ENCODE assay signal across 8 cellular contexts in the genomic region with DNA sequence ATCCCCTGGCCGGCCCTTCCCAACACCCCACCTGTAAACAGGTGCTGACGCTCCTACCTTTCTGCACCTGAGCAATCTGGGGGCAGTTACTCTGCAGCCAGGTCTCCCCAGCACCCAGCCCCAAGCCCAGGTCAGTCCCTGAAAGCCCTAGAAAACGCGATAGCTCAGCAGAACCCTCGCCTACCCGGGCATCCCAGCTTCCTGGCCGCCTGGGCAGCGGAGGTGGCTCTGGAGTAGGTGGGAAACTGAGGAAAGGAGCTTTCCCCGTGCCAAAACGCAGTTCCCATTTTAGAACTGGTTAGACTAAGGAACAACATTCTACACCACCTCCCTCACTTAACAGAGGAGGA. TPM values are rescaled to one million over a fixed set of nuclear protein-coding genes. Genes with fewer than 3 reads are reported as not detected.
DNase-seq lines count a peak whose midpoint lies in the region; ATAC-seq and TF ChIP-seq lines count a peak whose summit lies in the region.

No MANE protein-coding gene starts in this region.

- no peaks in the 10 kb centered on the region for H3K36me3 Mint-ChIP-seq in activated naive CD4-positive, alpha-beta T cell treated with anti-CD3 and anti-CD28 coated beads for 36 hours (ENCODE audit: low read depth)
- H3K36me3 Mint-ChIP-seq in stimulated activated effector memory CD8-positive, alpha-beta T cell treated with anti-CD3 and anti-CD28 coated beads, Interleukin-12 subunit alpha, Interleukin-12 subunit beta, amount 100 ng/mL, for 72 hours, result peaks cover 12% of the 10 kb centered on the region

- no peak overlapping the region for H3K9ac ChIP-seq in iPS-18a (ENCODE audit: low read length)

- POLR2A ChIA-PET in HEK293 (lab: Yijun Ruan, JAX), result interaction anchor here (0.8 to 1.3 kb wide), 2 partner anchors 117 to 124 kb away, joined by 3 to 4 read pairs; a partner anchor contains a TSS

- H3K9me3 ChIP-seq in HEK293 (ENCODE audit: control insufficient read depth, insufficient read depth, low read depth, low read length) (no peaks in the 10 kb centered on the region), iPS-18a (ENCODE audit: control insufficient read depth, low read depth, low read length) (no peaks in the 10 kb centered on the region)

- H3K36me3 ChIP-seq in HEK293 (ENCODE audit: control insufficient read depth in 2 of 2, insufficient read depth in 1 of 2, low read length in 2 of 2), result no peaks in the 10 kb centered on the region
- H3K36me3 ChIP-seq in iPS-18a (ENCODE audit: control insufficient read depth, low read depth, low read length), result no peaks in the 10 kb centered on the region

- H3K27ac Mint-ChIP-seq in activated naive CD4-positive, alpha-beta T cell treated with anti-CD3 and anti-CD28 coated beads for 36 hours, result no peak overlapping the region
- peak overlapping the region; percentile 87 for H3K27ac Mint-ChIP-seq in stimulated activated effector memory CD8-positive, alpha-beta T cell treated with anti-CD3 and anti-CD28 coated beads, Interleukin-12 subunit alpha, Interleukin-12 subunit beta, amount 100 ng/mL, for 72 hours

- CTCF ChIA-PET in HEK293 (lab: Yijun Ruan, JAX), result interaction anchor here (0.6 to 2.7 kb wide), 8 partner anchors 15 to 118 kb away, joined by 3 to 21 read pairs (median 4); a partner anchor contains a TSS
- CTCF ChIA-PET in activated naive CD4-positive, alpha-beta T cell treated with anti-CD3 and anti-CD28 coated beads for 36 hours (lab: Charles Lee), result interaction anchor here (0.9 to 2.0 kb wide), 4 partner anchors 14 to 162 kb away, joined by 3 to 11 read pairs (median 5); a partner anchor contains a TSS

- H3K4me1 ChIP-seq in HEK293 (ENCODE audit: control insufficient read depth, insufficient read depth, low read length), result no peaks in the 10 kb centered on the region
- H3K4me1 ChIP-seq in iPS-18a (ENCODE audit: control insufficient read depth, low read depth, low read length), result peaks cover 9% of the 10 kb centered on the region

- peaks cover 32% of the 10 kb centered on the region for H3K4me1 Mint-ChIP-seq in activated naive CD4-positive, alpha-beta T cell treated with anti-CD3 and anti-CD28 coated beads for 36 hours (ENCODE audit: low read depth)
- peaks cover 35% of the 10 kb centered on the region for H3K4me1 Mint-ChIP-seq in stimulated activated effector memory CD8-positive, alpha-beta T cell treated with anti-CD3 and anti-CD28 coated beads, Interleukin-12 subunit alpha, Interleukin-12 subunit beta, amount 100 ng/mL, for 72 hours

- H3K4me3 Mint-ChIP-seq in activated naive CD4-positive, alpha-beta T cell treated with anti-CD3 and anti-CD28 coated beads for 36 hours, result peak overlapping the region; percentile 81
- H3K4me3 Mint-ChIP-seq in stimulated activated effector memory CD8-positive, alpha-beta T cell treated with anti-CD3 and anti-CD28 coated beads, Interleukin-12 subunit alpha, Interleukin-12 subunit beta, amount 100 ng/mL, for 72 hours, result peak overlapping the region; percentile 88

- intact Hi-C loops in activated naive CD4-positive, alpha-beta T cell treated with anti-CD3 and anti-CD28 coated beads for 36 hours (cut with micrococcal nuclease), result loop anchor here (1.0 to 2.0 kb wide), 3 partner anchors 11 to 116 kb away; a partner anchor contains a TSS

- peak; percentile 2 for ATAC-seq in stimulated activated effector memory CD8-positive, alpha-beta T cell treated with anti-CD3 and anti-CD28 coated beads, Interleukin-12 subunit alpha, Interleukin-12 subunit beta, amount 100 ng/mL, for 72 hours
- ATAC-seq in esophagus mucosa (no peak), HG03521 (IDR thresholded peaks at IDR 0.05; ENCODE audit: unreplicated experiment) (no peak)

- DNase-seq in activated naive CD4-positive, alpha-beta T cell treated with anti-CD3 and anti-CD28 coated beads for 36 hours, result no peak
- no peak for DNase-seq in stimulated activated effector memory CD8-positive, alpha-beta T cell treated with anti-CD3 and anti-CD28 coated beads, Interleukin-12 subunit alpha, Interleukin-12 subunit beta, amount 100 ng/mL, for 72 hours (ENCODE audit: low spot score in 2 of 2)
- DNase-seq in NCI-H187 (lab: John Stamatoyannopoulos, UW), result no peak
- no peak for DNase-seq in NCI-H2029 treated with DMSO at 0.1 percent for 48 hours (lab: John Stamatoyannopoulos, UW)

- no peaks in the 10 kb centered on the region for H3K9me3 Mint-ChIP-seq in activated naive CD4-positive, alpha-beta T cell treated with anti-CD3 and anti-CD28 coated beads for 36 hours
- no peaks in the 10 kb centered on the region for H3K9me3 Mint-ChIP-seq in stimulated activated effector memory CD8-positive, alpha-beta T cell treated with anti-CD3 and anti-CD28 coated beads, Interleukin-12 subunit alpha, Interleukin-12 subunit beta, amount 100 ng/mL, for 72 hours

- H3K4me3 ChIP-seq in HEK293 (ENCODE audit: low read depth, low read length) (peak overlapping the region; percentile 47), iPS-18a (ENCODE audit: low read length) (peak overlapping the region; percentile 67)

- H3K27me3 ChIP-seq in iPS-18a (ENCODE audit: control insufficient read depth, insufficient read depth, low read length), result peaks cover 44% of the 10 kb centered on the region

- H3K27me3 Mint-ChIP-seq in activated naive CD4-positive, alpha-beta T cell treated with anti-CD3 and anti-CD28 coated beads for 36 hours (ENCODE audit: low read depth), result no peaks in the 10 kb centered on the region

- no peak overlapping the region for H3K27ac ChIP-seq in HEK293 (ENCODE audit: extremely low read depth, low read depth, low read length)
- H3K27ac ChIP-seq in iPS-18a (ENCODE audit: low read length), result no peak overlapping the region

- TF ChIP-seq CTCF in HEK293 (tag by site-specific recombination; IDR thresholded peaks at IDR 0.05), result no peak

TF ChIP-seq in HEK293, 187 proteins besides CTCF, POLR2A, EP300 and RAD21:
- TF ChIP-seq ZNF302 (tag by site-specific recombination; IDR thresholded peaks at IDR 0.05; ENCODE audit: low read depth), result no peak
- no peak for TF ChIP-seq ZNF146 (tag by site-specific recombination; IDR thresholded peaks at IDR 0.05)
- TF ChIP-seq SP7 (tag by site-specific recombination; IDR thresholded peaks at IDR 0.05), result no peak
- TF ChIP-seq, protein P1, sequence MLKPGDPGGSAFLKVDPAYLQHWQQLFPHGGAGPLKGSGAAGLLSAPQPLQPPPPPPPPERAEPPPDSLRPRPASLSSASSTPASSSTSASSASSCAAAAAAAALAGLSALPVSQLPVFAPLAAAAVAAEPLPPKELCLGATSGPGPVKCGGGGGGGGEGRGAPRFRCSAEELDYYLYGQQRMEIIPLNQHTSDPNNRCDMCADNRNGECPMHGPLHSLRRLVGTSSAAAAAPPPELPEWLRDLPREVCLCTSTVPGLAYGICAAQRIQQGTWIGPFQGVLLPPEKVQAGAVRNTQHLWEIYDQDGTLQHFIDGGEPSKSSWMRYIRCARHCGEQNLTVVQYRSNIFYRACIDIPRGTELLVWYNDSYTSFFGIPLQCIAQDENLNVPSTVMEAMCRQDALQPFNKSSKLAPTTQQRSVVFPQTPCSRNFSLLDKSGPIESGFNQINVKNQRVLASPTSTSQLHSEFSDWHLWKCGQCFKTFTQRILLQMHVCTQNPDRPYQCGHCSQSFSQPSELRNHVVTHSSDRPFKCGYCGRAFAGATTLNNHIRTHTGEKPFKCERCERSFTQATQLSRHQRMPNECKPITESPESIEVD (tag by site-specific recombination; IDR thresholded peaks at IDR 0.05), result no peak
- no peak for TF ChIP-seq ZNF211 (tag by site-specific recombination; IDR thresholded peaks at IDR 0.05; ENCODE audit: low read depth)
- TF ChIP-seq KLF10 (tag by site-specific recombination; IDR thresholded peaks at IDR 0.05), result no peak
- TF ChIP-seq ZNF571 (tag by site-specific recombination; IDR thresholded peaks at IDR 0.05), result no peak
- TF ChIP-seq, protein P2, sequence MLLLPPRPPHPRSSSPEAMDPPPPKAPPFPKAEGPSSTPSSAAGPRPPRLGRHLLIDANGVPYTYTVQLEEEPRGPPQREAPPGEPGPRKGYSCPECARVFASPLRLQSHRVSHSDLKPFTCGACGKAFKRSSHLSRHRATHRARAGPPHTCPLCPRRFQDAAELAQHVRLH (tag by site-specific recombination; IDR thresholded peaks at IDR 0.05), result no peak
- TF ChIP-seq MYNN (tag by site-specific recombination; IDR thresholded peaks at IDR 0.05; ENCODE audit: borderline replicate concordance), result no peak
- TF ChIP-seq GLIS2 (tag by site-specific recombination; IDR thresholded peaks at IDR 0.05), result no peak
- TF ChIP-seq KLF1 (tag by site-specific recombination; IDR thresholded peaks at IDR 0.05), result no peak
- TF ChIP-seq ZNF776 (tag by site-specific recombination; IDR thresholded peaks at IDR 0.05; ENCODE audit: borderline replicate concordance), result no peak
- TF ChIP-seq, protein P3, sequence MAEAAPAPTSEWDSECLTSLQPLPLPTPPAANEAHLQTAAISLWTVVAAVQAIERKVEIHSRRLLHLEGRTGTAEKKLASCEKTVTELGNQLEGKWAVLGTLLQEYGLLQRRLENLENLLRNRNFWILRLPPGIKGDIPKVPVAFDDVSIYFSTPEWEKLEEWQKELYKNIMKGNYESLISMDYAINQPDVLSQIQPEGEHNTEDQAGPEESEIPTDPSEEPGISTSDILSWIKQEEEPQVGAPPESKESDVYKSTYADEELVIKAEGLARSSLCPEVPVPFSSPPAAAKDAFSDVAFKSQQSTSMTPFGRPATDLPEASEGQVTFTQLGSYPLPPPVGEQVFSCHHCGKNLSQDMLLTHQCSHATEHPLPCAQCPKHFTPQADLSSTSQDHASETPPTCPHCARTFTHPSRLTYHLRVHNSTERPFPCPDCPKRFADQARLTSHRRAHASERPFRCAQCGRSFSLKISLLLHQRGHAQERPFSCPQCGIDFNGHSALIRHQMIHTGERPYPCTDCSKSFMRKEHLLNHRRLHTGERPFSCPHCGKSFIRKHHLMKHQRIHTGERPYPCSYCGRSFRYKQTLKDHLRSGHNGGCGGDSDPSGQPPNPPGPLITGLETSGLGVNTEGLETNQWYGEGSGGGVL (tag by site-specific recombination; IDR thresholded peaks at IDR 0.05), result no peak
- TF ChIP-seq ZNF324 (tag by site-specific recombination; IDR thresholded peaks at IDR 0.05), result no peak
- no peak for TF ChIP-seq ZNF121 (tag by site-specific recombination; IDR thresholded peaks at IDR 0.05)
TF ChIP-seq in HEK293: peak in this region for 0.

RNA-seq across cellular contexts. Expression of a gene that starts 0.4 kb away (rescaled TPM):
- total RNA-seq in activated naive CD4-positive, alpha-beta T cell treated with anti-CD3 and anti-CD28 coated beads for 36 hours, result 10 to 100 TPM; 13.8 to 13.9 TPM
- total RNA-seq in esophagus mucosa, result 4.9 TPM

RNA-seq across cellular contexts. Expression of a gene that starts 44.7 kb away (rescaled TPM):
- not detected for total RNA-seq in activated naive CD4-positive, alpha-beta T cell treated with anti-CD3 and anti-CD28 coated beads for 36 hours
- not detected for total RNA-seq in esophagus mucosa
